In the genomic region with DNA sequence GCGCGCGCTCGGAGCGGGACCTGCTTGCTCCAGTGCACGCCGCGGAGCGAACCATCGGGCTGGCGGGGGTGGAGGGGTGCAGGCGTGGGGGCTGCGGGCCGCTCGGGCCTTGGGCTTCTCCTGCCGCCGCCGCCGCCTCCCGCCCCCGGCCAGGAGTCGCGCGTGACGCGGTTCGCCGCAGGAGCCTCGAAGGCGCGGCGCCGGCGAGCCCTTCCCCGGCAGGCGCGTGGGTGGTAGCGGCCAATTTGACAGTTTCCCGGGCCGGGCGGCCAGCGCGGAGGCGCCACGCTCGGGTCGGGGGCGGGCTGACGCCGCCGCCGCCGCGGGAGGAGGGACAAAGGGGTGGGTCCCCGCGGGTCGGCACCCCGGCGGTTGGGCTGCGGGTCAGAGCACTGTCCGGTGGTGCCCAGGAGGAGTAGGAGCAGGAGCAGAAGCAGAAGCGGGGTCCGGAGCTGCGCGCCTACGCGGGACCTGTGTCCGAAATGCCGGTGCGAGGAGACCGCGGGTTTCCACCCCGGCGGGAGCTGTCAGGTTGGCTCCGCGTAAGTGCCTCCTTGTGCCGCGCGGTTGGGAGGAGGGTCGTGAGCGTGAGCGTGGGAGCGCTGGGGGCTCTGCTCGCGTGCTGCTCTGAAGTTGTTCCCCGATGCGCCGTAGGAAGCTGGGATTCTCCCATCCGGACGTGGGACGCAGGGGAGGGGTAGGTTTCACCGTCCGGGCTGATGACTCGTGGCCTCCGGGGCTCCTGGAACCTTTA, we compare ENCODE assay signal across 8 cellular contexts. TPM values are rescaled to one million over a fixed set of nuclear protein-coding genes. Genes with fewer than 3 reads are reported as not detected.
DNase-seq lines count a peak whose midpoint lies in the region; ATAC-seq and TF ChIP-seq lines count a peak whose summit lies in the region.

Gene TJP2 (plus strand): TSS at position 387 of the 754 bp plus-strand sequence. CDS start 96 bp downstream, at position 483.

- H3K27me3 ChIP-seq in spleen (replicated peaks in 1 of 7): peaks cover 0 to 43% (median 12%) of the 10 kb centered on the region in 7 donors

- H3K27ac ChIP-seq in spleen: peak within 1 kb of the TSS in 7 of 8 donors; percentile 51 to 81 (median 58)

- H3K4me1 ChIP-seq in spleen: peaks cover 7 to 49% (median 29%) of the 10 kb centered on the region in 6 donors

- TF ChIP-seq POLR2A in spleen (IDR thresholded peaks at IDR 0.05): no peak

- H3K4me3 ChIP-seq in spleen: peak within 1 kb of the TSS; percentile 63 to 85 (median 72)

- in situ Hi-C loops in Caki2 (cut with HindIII; ENCODE audit: low pct_unique_long_range_greater_than_20kb, low sequenced_read_pairs): no loop called here

- ATAC-seq in GM19452 (IDR thresholded peaks at IDR 0.05; ENCODE audit: unreplicated experiment): peak; percentile 49
- ATAC-seq in HG03565 (IDR thresholded peaks at IDR 0.05; ENCODE audit: unreplicated experiment): peak; percentile 31

- H3K36me3 ChIP-seq in spleen: no peaks in the 10 kb centered on the region

- H3K9me3 ChIP-seq in spleen: no peaks in the 10 kb centered on the region

- 0 to 1% (median 0%) methylated on average over 27 to 95 of the region's 95 CpGs for WGBS in spleen, 5 donors

- intact Hi-C loops in spleen (cut with DNase I; ENCODE audit: low total_unique reads): no loop called here

- peak; percentile 62 for DNase-seq in Caki2 (ENCODE audit: low read depth)
- DNase-seq in T1000 (lab: John Stamatoyannopoulos, UW): peak; percentile 64
- peak; percentile 52 for DNase-seq in cerebellar cortex (ENCODE audit: low spot score)
- peak; percentile 90 for DNase-seq in islet precursor cell
- DNase-seq in spleen: peak; percentile 88
- DNase-seq in DMS53 (lab: John Stamatoyannopoulos, UW): no peak

- TF ChIP-seq CTCF in spleen (IDR thresholded peaks at IDR 0.05 in 8 of 11, conservative IDR thresholded peaks at IDR 0.05 in 3 of 11): no peak

RNA-seq across cellular contexts. Expression of gene TJP2, which starts in this region (rescaled TPM):
- total RNA-seq in Caki2 (2014; rRNA removed; shearing (Covaris generic); ENCODE audit: low replicate concordance): 33.2 and 33.9 TPM in 2 replicates
- 10 to 100 TPM; 11.3 to 20.5 (median 16.1) TPM for total RNA-seq in spleen
- polyA plus RNA-seq in spleen: 1 to 10 TPM; 2.9 to 5.6 (median 5.2) TPM
